ENCODE assay signal across 10 cellular contexts in the genomic region with DNA sequence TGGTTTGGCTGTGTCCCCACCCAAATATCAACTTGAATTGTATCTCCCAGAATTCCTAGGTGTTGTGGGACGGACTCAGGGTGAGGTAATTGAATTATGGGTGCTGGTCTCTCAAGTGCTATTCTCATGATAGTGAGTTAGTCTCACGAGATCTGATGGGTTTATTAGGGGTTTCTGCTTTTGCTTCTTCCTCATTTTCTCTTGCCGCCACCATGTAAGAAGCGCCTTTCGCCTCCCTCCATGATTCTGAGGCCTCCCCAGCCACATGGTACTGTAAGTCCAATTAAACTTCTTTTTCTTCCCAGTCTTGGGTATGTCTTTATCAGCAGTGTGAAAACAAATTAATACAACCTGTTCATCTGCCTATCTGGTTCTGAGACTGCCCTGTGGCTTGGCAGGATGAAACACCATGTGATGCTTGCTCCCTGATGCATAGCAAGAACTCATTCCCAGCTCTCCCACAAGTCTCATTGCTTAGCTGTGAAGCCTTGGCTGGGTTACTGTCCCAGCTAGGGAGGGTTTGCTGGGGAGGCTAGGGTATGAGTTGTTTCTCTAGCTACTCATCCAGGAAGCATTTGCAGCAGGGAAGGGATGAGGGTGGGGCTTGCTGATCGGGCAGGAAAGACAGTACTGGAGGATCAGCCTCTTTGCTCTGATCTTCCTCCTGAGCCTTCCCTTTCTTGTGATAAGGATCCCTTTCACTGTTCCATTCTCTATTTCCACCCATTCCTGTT. TPM values are rescaled to one million over a fixed set of nuclear protein-coding genes. Genes with fewer than 3 reads are reported as not detected.
DNase-seq lines count a peak whose midpoint lies in the region; ATAC-seq, FAIRE-seq and TF ChIP-seq lines count a peak whose summit lies in the region.
"Had no signal": no experiment of that assay in that cellular context is flagged by ENCODE, and none has a peak within 500 bp of the region (broad histone marks: within the 10 kb centered on the region; RNA-seq: fewer than 3 reads in every experiment).

No MANE protein-coding gene starts in this region.

- TF ChIP-seq CTCF in GM12865 (IDR thresholded peaks at IDR 0.05; ENCODE audit: insufficient read depth, low read depth, low read length, missing control alignments): no peak
- TF ChIP-seq CTCF in fibroblast of the aortic adventitia (IDR thresholded peaks at IDR 0.05; ENCODE audit: insufficient read depth, low read length): no peak

- H3K9me3 ChIP-seq in small intestine (ENCODE audit: control insufficient read depth, low read depth): no peaks in the 10 kb centered on the region

- H3K36me3 ChIP-seq in small intestine (ENCODE audit: control insufficient read depth in 2 of 2, insufficient read depth in 2 of 2, low read length in 2 of 2): no peaks in the 10 kb centered on the region

- FAIRE-seq in small intestine (lab: Jason Lieb, UNC): no peak

- ATAC-seq in SK-N-SH treated with all-trans-retinoic acid at 6 μM for 48 hours (peak; percentile 56), GM21576 (IDR thresholded peaks at IDR 0.05; ENCODE audit: unreplicated experiment) (no peak), HG03196 (IDR thresholded peaks at IDR 0.05; ENCODE audit: unreplicated experiment) (no peak), HG02938 (IDR thresholded peaks at IDR 0.05; ENCODE audit: unreplicated experiment) (no peak)

- DNase-seq in GM12865 (ENCODE audit: low read depth) (peak; percentile 18), fibroblast of the aortic adventitia (ENCODE audit: low read depth) (peak; percentile 94), small intestine (peak; percentile 32), D341Med (ENCODE audit: low spot score) (no peak)
- DNase-seq: activated CD4-positive, alpha-beta T cell treated with anti-CD3 and anti-CD28 coated beads for 4 hours; NCI-H1436 had no signal

- H3K4me3 ChIP-seq in GM12865 (ENCODE audit: low read depth, low read length) (no peak overlapping the region), fibroblast of the aortic adventitia (ENCODE audit: low read depth, low read length) (peak overlapping the region; percentile 55), small intestine (ENCODE audit: low read depth in 1 of 2, low read length in 2 of 2) (no peak overlapping the region)

- no peaks in the 10 kb centered on the region for H3K27me3 ChIP-seq in small intestine (ENCODE audit: control insufficient read depth in 2 of 2, insufficient read depth in 2 of 2, low read length in 2 of 2)

- H3K27ac ChIP-seq in small intestine (ENCODE audit: low read depth in 1 of 2, low read length in 1 of 2): peak overlapping the region in 1 of 2 donors; percentile 41

- 76 to 78% (median 77%) methylated on average over 6 of the region's 6 CpGs for WGBS in small intestine, 3 donors

- no peaks in the 10 kb centered on the region for H3K4me1 ChIP-seq in small intestine (ENCODE audit: control insufficient read depth in 2 of 2, insufficient read depth in 1 of 2, low read depth in 1 of 2, low read length in 1 of 2)

TF ChIP-seq in SK-N-SH treated with all-trans-retinoic acid at 6 μM for 48 hours, 23 proteins besides CTCF, POLR2A, EP300 and RAD21:
- TF ChIP-seq RARB (CRISPR knock-in tag; IDR thresholded peaks at IDR 0.05) (no peak), BACH2 (CRISPR knock-in tag; IDR thresholded peaks at IDR 0.05; ENCODE audit: borderline replicate concordance) (no peak), ZC3H10 (CRISPR knock-in tag; IDR thresholded peaks at IDR 0.05) (no peak), ARNTL (CRISPR knock-in tag; IDR thresholded peaks at IDR 0.05; ENCODE audit: borderline replicate concordance, low read depth) (no peak), PPARA (CRISPR knock-in tag; IDR thresholded peaks at IDR 0.05; ENCODE audit: borderline replicate concordance) (no peak), GLIS3 (CRISPR knock-in tag; IDR thresholded peaks at IDR 0.05) (no peak)

RNA-seq across cellular contexts. Expression of a gene that starts 3.7 kb away (rescaled TPM):
- 79.5 and 101 TPM in 2 replicates for total RNA-seq in fibroblast of the aortic adventitia (ENCODE audit: low replicate concordance)
- 10 to 100 TPM; 59.1 to 78.1 (median 68.9) TPM for polyA plus RNA-seq in small intestine

RNA-seq across cellular contexts. Expression of a gene that starts 43.9 kb away (rescaled TPM):
- 105 and 107 TPM in 2 replicates for total RNA-seq in fibroblast of the aortic adventitia (ENCODE audit: low replicate concordance)
- 10 to 100 TPM; 14.3 to 24.2 (median 19.5) TPM for polyA plus RNA-seq in small intestine
